ENCODE assay signal across 8 cellular contexts in genomic region chr9:22447607-22448305, GRCh38. TPM values are rescaled to one million over a fixed set of nuclear protein-coding genes. Genes with fewer than 3 reads are reported as not detected.
DNase-seq lines count a peak whose midpoint lies in the region; ATAC-seq and TF ChIP-seq lines count a peak whose summit lies in the region.

No MANE protein-coding gene starts in this region.

- H3K27ac ChIP-seq in right lobe of liver (peak overlapping the region; percentile 72 to 98 (median 94)), testis (peak overlapping the region in 1 of 2 donors; percentile 29)

- peak; percentile 27 for TF ChIP-seq POLR2A in right lobe of liver (IDR thresholded peaks at IDR 0.05)
- no peak for TF ChIP-seq POLR2A in testis (IDR thresholded peaks at IDR 0.05)

- H3K27ac Mint-ChIP-seq in MCF 10A (ENCODE audit: low read depth, unreplicated experiment): no peak overlapping the region

- no peaks in the 10 kb centered on the region for H3K9me3 Mint-ChIP-seq in MCF 10A (ENCODE audit: unreplicated experiment)

- BruUV-seq in MCF 10A (replicated peaks; lab: Mats Ljungman, UMichigan): no TSS peak

- H3K4me3 ChIP-seq in right lobe of liver: peak overlapping the region; percentile 60 to 81 (median 71)
- H3K4me3 ChIP-seq in testis: peak overlapping the region; percentile 57 to 68

- no peaks in the 10 kb centered on the region for H3K27me3 ChIP-seq in right lobe of liver
- no peaks in the 10 kb centered on the region for H3K27me3 ChIP-seq in testis

- H3K4me1 Mint-ChIP-seq in MCF 10A (ENCODE audit: insufficient read depth, unreplicated experiment): no peaks in the 10 kb centered on the region

- no peaks in the 10 kb centered on the region for H3K27me3 Mint-ChIP-seq in MCF 10A (ENCODE audit: insufficient read depth, unreplicated experiment)

- peaks cover 0 to 23% (median 9%) of the 10 kb centered on the region in 4 donors for H3K4me1 ChIP-seq in right lobe of liver
- no peaks in the 10 kb centered on the region for H3K4me1 ChIP-seq in testis

- peaks cover 0 to 2% (median 0%) of the 10 kb centered on the region in 4 donors for H3K36me3 ChIP-seq in right lobe of liver
- H3K36me3 ChIP-seq in testis (ENCODE audit: low read depth, missing control alignments): no peaks in the 10 kb centered on the region

- no peak for TF ChIP-seq CTCF in MCF 10A (IDR thresholded peaks at IDR 0.05; ENCODE audit: unreplicated experiment)
- TF ChIP-seq CTCF in right lobe of liver (IDR thresholded peaks at IDR 0.05): no peak
- no peak for TF ChIP-seq CTCF in testis (IDR thresholded peaks at IDR 0.05)

- intact Hi-C loops in MCF 10A (cut with micrococcal nuclease): no loop called here
- intact Hi-C loops in right lobe of liver (cut with DNase I): no loop called here
- intact Hi-C loops in testis (cut with DNase I; ENCODE audit: low total_unique reads): no loop called here

- CTCF ChIA-PET in MCF 10A (lab: Yijun Ruan, JAX): interaction anchor here (0.7 to 5.6 kb wide), 6 partner anchors 137 to 1129 kb away, joined by 3 to 56 read pairs (median 5); no protein-coding TSS in a partner anchor

- no peaks in the 10 kb centered on the region for H3K9me3 ChIP-seq in right lobe of liver
- no peaks in the 10 kb centered on the region for H3K9me3 ChIP-seq in testis

- 23% methylated on average over 8 of the region's 17 CpGs for WGBS in right lobe of liver (ENCODE audit: insufficient coverage, low coverage, low lambda C conversion rate, missing lambda C conversion rate)
- 18 to 22% methylated on average over 12 to 17 of the region's 17 CpGs for WGBS in testis, 2 donors

- H3K4me3 Mint-ChIP-seq in MCF 10A (ENCODE audit: unreplicated experiment): peak overlapping the region; percentile 72

- DNase-seq in NCI-H146 (lab: John Stamatoyannopoulos, UW): peak; percentile 18
- DNase-seq in NCI-H146 treated with DMSO at 0.1 percent for 48 hours (lab: John Stamatoyannopoulos, UW; ENCODE audit: unreplicated experiment): no peak
- DNase-seq in MCF 10A (ENCODE audit: unreplicated experiment): no peak
- peak in 2 of 3 donors; percentile 58 to 61 for DNase-seq in right lobe of liver
- DNase-seq in testis: no peak
- no peak for DNase-seq in NCI-H524 treated with DMSO at 0.1 percent for 48 hours (lab: John Stamatoyannopoulos, UW)
- no peak for DNase-seq in NCI-H526 treated with DMSO at 0.1 percent for 48 hours (lab: John Stamatoyannopoulos, UW)
- DNase-seq in NCI-H510A (lab: John Stamatoyannopoulos, UW): no peak

- no peaks in the 10 kb centered on the region for H3K36me3 Mint-ChIP-seq in MCF 10A (ENCODE audit: insufficient read depth, unreplicated experiment)

- ATAC-seq in right lobe of liver: peak; percentile 43 to 57 (median 49)

- POLR2A ChIA-PET in MCF 10A (lab: Yijun Ruan, JAX): interaction anchor here (1.0 to 1.2 kb wide), 2 partner anchors 615 to 1322 kb away, joined by 3 to 4 read pairs; no protein-coding TSS in a partner anchor

RNA-seq across cellular contexts. Expression of gene DMRTA1, which starts 1.1 kb away (rescaled TPM):
- 0.54 and 0.77 TPM in 2 replicates for total RNA-seq in MCF 10A (2022)
- 1 to 10 TPM; 2.7 to 9.3 (median 7.7) TPM for total RNA-seq in right lobe of liver
- total RNA-seq in testis: under 1 TPM; 0.43 to 0.71 TPM
- 0.38 TPM for polyA plus RNA-seq in testis (ENCODE audit: insufficient read depth, low read depth, low replicate concordance)

Comparison
In these comparisons a context has a peak if more than half of its experiments do, and no peak if none do; other contexts are left out.
1. DNase-seq: peak in NCI-H146 (single experiment) and right lobe of liver (2 of 3); none in NCI-H146 treated with DMSO at 0.1 percent for 48 hours (single experiment), MCF 10A (single experiment), testis (single experiment), NCI-H524 treated with DMSO at 0.1 percent for 48 hours (single experiment), NCI-H526 treated with DMSO at 0.1 percent for 48 hours (single experiment) and NCI-H510A (single experiment).